In genomic region chr1:181314959-181315358, GRCh38 we compare ENCODE assay signal across 31 cellular contexts.
A peak's percentile ranks its signal among the peaks of the same experiment; 100 is the strongest.
DNase-seq lines count a peak whose midpoint lies in the region; ATAC-seq and TF ChIP-seq lines count a peak whose summit lies in the region.
"Had no signal": no experiment of that assay in that cellular context is flagged by ENCODE, and none has a peak within 500 bp of the region (broad histone marks: within the 10 kb centered on the region; RNA-seq: fewer than 3 reads in every experiment).

No MANE protein-coding gene starts in this region.

- CTCF ChIA-PET in activated CD4-positive, alpha-beta memory T cell treated with anti-CD3 and anti-CD28 coated beads, Interleukin-2, amount 10 ng/mL, durations not matched to agents 7 days and 5 days (lab: Charles Lee): no interaction called here

- H3K9me3 Mint-ChIP-seq in H9 (no peaks in the 10 kb centered on the region; a peak in 1 of 5 replicates), neural crest cell (no peaks in the 10 kb centered on the region)
- H3K9me3 Mint-ChIP-seq in activated naive CD8-positive, alpha-beta T cell treated with anti-CD3 and anti-CD28 coated beads, Interleukin-2, amount 10 ng/mL, durations not matched to agents 7 days and 5 days: no peaks in the 10 kb centered on the region
- no peaks in the 10 kb centered on the region for H3K9me3 Mint-ChIP-seq in activated CD4-positive, alpha-beta memory T cell treated with anti-CD3 and anti-CD28 coated beads, Interleukin-2, amount 10 ng/mL, durations not matched to agents 7 days and 5 days
- H3K9me3 Mint-ChIP-seq: CD8-positive, alpha-beta T cell; IgD-negative memory B cell had no signal

- no peak overlapping the region for H3K27ac Mint-ChIP-seq in H9
- no peak overlapping the region for H3K27ac Mint-ChIP-seq in activated naive CD8-positive, alpha-beta T cell treated with anti-CD3 and anti-CD28 coated beads, Interleukin-2, amount 10 ng/mL, durations not matched to agents 7 days and 5 days
- no peak overlapping the region for H3K27ac Mint-ChIP-seq in neural crest cell (ENCODE audit: unreplicated experiment)
- no peak overlapping the region for H3K27ac Mint-ChIP-seq in activated CD4-positive, alpha-beta memory T cell treated with anti-CD3 and anti-CD28 coated beads, Interleukin-2, amount 10 ng/mL, durations not matched to agents 7 days and 5 days
- H3K27ac Mint-ChIP-seq: activated CD8-positive, alpha-beta T cell treated with anti-CD3 and anti-CD28 coated beads, Interleukin-2, amount 10 ng/mL, durations not matched to agents 7 days and 5 days; activated naive CD8-positive, alpha-beta T cell; B cell; CD8-positive, alpha-beta T cell; IgD-negative memory B cell; naive B cell had no signal

- DNase-seq in NCI-H748 (lab: John Stamatoyannopoulos, UW; ENCODE audit: unreplicated experiment): peak; percentile 52
- no peak for DNase-seq in NCI-H748 treated with DMSO at 0.1 percent for 48 hours (lab: John Stamatoyannopoulos, UW)
- peak; percentile 33 for DNase-seq in H9
- DNase-seq in activated naive CD8-positive, alpha-beta T cell treated with anti-CD3 and anti-CD28 coated beads, Interleukin-2, amount 10 ng/mL, durations not matched to agents 7 days and 5 days: no peak
- no peak for DNase-seq in neural crest cell (ENCODE audit: low read depth, low spot score)
- DNase-seq in activated CD4-positive, alpha-beta memory T cell treated with anti-CD3 and anti-CD28 coated beads, Interleukin-2, amount 10 ng/mL, durations not matched to agents 7 days and 5 days: no peak
- DNase-seq in stimulated activated naive CD4-positive, alpha-beta T cell treated with Interleukin-2 at 50 U/mL for 16 hours (lab: John Stamatoyannopoulos, UW): no peak
- DNase-seq: ACHN; activated CD4-positive, alpha-beta T cell treated with anti-CD3 and anti-CD28 coated beads for 1 hour; activated CD8-positive, alpha-beta T cell treated with anti-CD3 and anti-CD28 coated beads, Interleukin-2, amount 10 ng/mL, durations not matched to agents 7 days and 5 days; CD8-positive, alpha-beta T cell; colonic mucosa; effector CD8-positive, alpha-beta T cell; glutamatergic neuron; midbrain; naive B cell; NCI-H187; NCI-H2171 treated with DMSO at 0.1 percent for 48 hours; Right ventricle myocardium superior; stimulated activated CD4-positive, alpha-beta T cell treated with anti-CD3 and anti-CD28 coated beads, Interleukin-12 subunit alpha, Interleukin-12 subunit beta, amount 100 ng/mL, for 4 hours; stimulated activated CD4-positive, alpha-beta T cell treated with anti-CD3 and anti-CD28 coated beads, Interleukin-2, amount 100 ng/mL, for 48 hours; thyroid gland had no signal

- H3K4me3 Mint-ChIP-seq in H9 (no peak overlapping the region), neural crest cell (peak overlapping the region; percentile 52)
- peak overlapping the region; percentile 13 for H3K4me3 Mint-ChIP-seq in activated naive CD8-positive, alpha-beta T cell treated with anti-CD3 and anti-CD28 coated beads, Interleukin-2, amount 10 ng/mL, durations not matched to agents 7 days and 5 days
- H3K4me3 Mint-ChIP-seq in activated CD4-positive, alpha-beta memory T cell treated with anti-CD3 and anti-CD28 coated beads, Interleukin-2, amount 10 ng/mL, durations not matched to agents 7 days and 5 days: no peak overlapping the region
- H3K4me3 Mint-ChIP-seq: activated CD8-positive, alpha-beta T cell treated with anti-CD3 and anti-CD28 coated beads, Interleukin-2, amount 10 ng/mL, durations not matched to agents 7 days and 5 days; B cell; CD8-positive, alpha-beta T cell; IgD-negative memory B cell; naive B cell had no signal

- no peak for ATAC-seq in activated naive CD8-positive, alpha-beta T cell treated with anti-CD3 and anti-CD28 coated beads, Interleukin-2, amount 10 ng/mL, durations not matched to agents 7 days and 5 days (ENCODE audit: low read depth)
- no peak for ATAC-seq in GM18858 (IDR thresholded peaks at IDR 0.05; ENCODE audit: unreplicated experiment)
- ATAC-seq: activated CD8-positive, alpha-beta T cell treated with anti-CD3 and anti-CD28 coated beads, Interleukin-2, amount 10 ng/mL, durations not matched to agents 7 days and 5 days; CD8-positive, alpha-beta T cell; Panc1; sciatic nerve had no signal

- H2BK20ac ChIP-seq in H9 (ENCODE audit: low read depth, low read length, poor library complexity, severe bottlenecking): no peak overlapping the region

- no CpG with 5 or more reads among the region's 6 CpGs for WGBS in H9 (ENCODE audit: extremely low coverage, insufficient read length, low lambda C conversion rate)

- H3K4me1 Mint-ChIP-seq in H9 (peaks cover 25 to 37% of the 10 kb centered on the region in 2 experiments), neural crest cell (peaks cover 32% of the 10 kb centered on the region)
- peaks cover 24% of the 10 kb centered on the region for H3K4me1 Mint-ChIP-seq in activated naive CD8-positive, alpha-beta T cell treated with anti-CD3 and anti-CD28 coated beads, Interleukin-2, amount 10 ng/mL, durations not matched to agents 7 days and 5 days
- peaks cover 10% of the 10 kb centered on the region for H3K4me1 Mint-ChIP-seq in activated CD4-positive, alpha-beta memory T cell treated with anti-CD3 and anti-CD28 coated beads, Interleukin-2, amount 10 ng/mL, durations not matched to agents 7 days and 5 days
- H3K4me1 Mint-ChIP-seq: B cell had no signal

- no peaks in the 10 kb centered on the region; a peak in 2 of 7 replicates for H3K36me3 Mint-ChIP-seq in H9 (ENCODE audit: insufficient read depth in 1 of 3, low read depth in 3 of 3)
- H3K36me3 Mint-ChIP-seq in activated naive CD8-positive, alpha-beta T cell treated with anti-CD3 and anti-CD28 coated beads, Interleukin-2, amount 10 ng/mL, durations not matched to agents 7 days and 5 days: peaks cover 2% of the 10 kb centered on the region
- no peaks in the 10 kb centered on the region for H3K36me3 Mint-ChIP-seq in neural crest cell (ENCODE audit: low read depth)
- H3K36me3 Mint-ChIP-seq in activated CD4-positive, alpha-beta memory T cell treated with anti-CD3 and anti-CD28 coated beads, Interleukin-2, amount 10 ng/mL, durations not matched to agents 7 days and 5 days (ENCODE audit: low read depth): no peaks in the 10 kb centered on the region
- H3K36me3 Mint-ChIP-seq: activated naive CD8-positive, alpha-beta T cell; CD8-positive, alpha-beta T cell; IgD-negative memory B cell had no signal

- H3K79me2 ChIP-seq in H9 (ENCODE audit: insufficient read depth, low read length): no peaks in the 10 kb centered on the region

- H3K4me2 ChIP-seq in H9 (ENCODE audit: insufficient read depth, insufficient read length, low read length): no peak overlapping the region

- no peaks in the 10 kb centered on the region; the same call in 1 of the 2 replicates for H3K4me1 ChIP-seq in H9 (ENCODE audit: insufficient read depth, low read length)
- H3K4me1 ChIP-seq: ascending aorta, colonic mucosa, prostate gland had no signal

- H3K4ac ChIP-seq in H9 (ENCODE audit: low read depth, low read length): no peak overlapping the region

- POLR2A ChIA-PET in activated naive CD8-positive, alpha-beta T cell treated with anti-CD3 and anti-CD28 coated beads, Interleukin-2, amount 10 ng/mL, durations not matched to agents 7 days and 5 days (lab: Charles Lee): interaction anchor here (0.8 kb wide), 1 partner anchor 82 kb away, joined by 3 read pairs; no protein-coding TSS in a partner anchor
- POLR2A ChIA-PET in activated CD4-positive, alpha-beta memory T cell treated with anti-CD3 and anti-CD28 coated beads, Interleukin-2, amount 10 ng/mL, durations not matched to agents 7 days and 5 days (lab: Charles Lee): no interaction called here

- no peaks in the 10 kb centered on the region for H4K20me1 ChIP-seq in H9 (ENCODE audit: control insufficient read depth, insufficient read depth, insufficient read length)

- H3K56ac ChIP-seq in H9 (ENCODE audit: insufficient read length, low read depth, low read length): no peak overlapping the region

- no peak overlapping the region for H3T11ph ChIP-seq in H9 (ENCODE audit: low read length)

- H2AK5ac ChIP-seq in H9 (ENCODE audit: insufficient read length, low read length): no peak overlapping the region

- no peak overlapping the region for H2BK120ac ChIP-seq in H9 (ENCODE audit: low read depth, low read length, poor library complexity, severe bottlenecking)

- H3K27ac ChIP-seq in H9 (ENCODE audit: insufficient read length, low read depth, low read length): no peak overlapping the region
- H3K27ac ChIP-seq: ascending aorta, colonic mucosa, prostate gland, thyroid gland, vagina had no signal

- no peak overlapping the region for H4K8ac ChIP-seq in H9 (replicated peaks; ENCODE audit: insufficient read length, low read depth, low read length)

- no peak overlapping the region for H2BK15ac ChIP-seq in H9 (ENCODE audit: low read depth, low read length)

- no peak overlapping the region for H3K18ac ChIP-seq in H9 (ENCODE audit: insufficient read length, low read depth, low read length)

- H4K5ac ChIP-seq in H9 (ENCODE audit: insufficient read length, low read depth, low read length): no peak overlapping the region

- H3K27me3 Mint-ChIP-seq in H9 (ENCODE audit: low read depth) (peaks cover 81% of the 10 kb centered on the region), neural crest cell (ENCODE audit: low read depth) (peaks cover 80% of the 10 kb centered on the region)
- H3K27me3 Mint-ChIP-seq in activated naive CD8-positive, alpha-beta T cell treated with anti-CD3 and anti-CD28 coated beads, Interleukin-2, amount 10 ng/mL, durations not matched to agents 7 days and 5 days: peaks cover 71% of the 10 kb centered on the region
- H3K27me3 Mint-ChIP-seq in activated CD4-positive, alpha-beta memory T cell treated with anti-CD3 and anti-CD28 coated beads, Interleukin-2, amount 10 ng/mL, durations not matched to agents 7 days and 5 days: peaks cover 68% of the 10 kb centered on the region

- H2AFZ ChIP-seq in H9 (ENCODE audit: low read length): no peak overlapping the region

- no peaks in the 10 kb centered on the region for H3K79me1 ChIP-seq in H9 (ENCODE audit: insufficient read depth, low read depth, low read length, poor library complexity, severe bottlenecking)

- H3K23me2 ChIP-seq in H9 (ENCODE audit: insufficient read length, low read depth, low read length, poor library complexity, severe bottlenecking): peaks cover 11% of the 10 kb centered on the region

- H3K9ac ChIP-seq in H9 (ENCODE audit: extremely low read depth, insufficient read length, low read length): no peak overlapping the region

- no peak overlapping the region for H3K14ac ChIP-seq in H9 (ENCODE audit: insufficient read depth, low read length)

- H2BK5ac ChIP-seq in H9 (ENCODE audit: insufficient read length, low read length): no peak overlapping the region

- no peak overlapping the region for H4K91ac ChIP-seq in H9 (ENCODE audit: insufficient read length, low read depth, low read length)

- H2BK12ac ChIP-seq in H9 (ENCODE audit: insufficient read length, low read depth, low read length): no peak overlapping the region

- no peak overlapping the region for H3K23ac ChIP-seq in H9 (ENCODE audit: insufficient read length, low read depth, low read length)

- TF ChIP-seq CTCF in H9 (conservative IDR thresholded peaks at IDR 0.05): no peak
- TF ChIP-seq CTCF in neural crest cell (conservative IDR thresholded peaks at IDR 0.05): no peak

- peaks cover 39% of the 10 kb centered on the region for H3K27me3 ChIP-seq in H9 (ENCODE audit: insufficient read depth, low read length)
- H3K27me3 ChIP-seq: ascending aorta had no signal

- no peaks in the 10 kb centered on the region for H3K9me3 ChIP-seq in H9 (ENCODE audit: control insufficient read depth, low read depth, low read length)
- H3K9me3 ChIP-seq: ascending aorta, colonic mucosa, prostate gland, thyroid gland, vagina had no signal

Comparison
In these comparisons a context has a peak if more than half of its experiments do, and no peak if none do; other contexts are left out.
1. DNase-seq: peak in NCI-H748 (single experiment) and H9 (single experiment); none in NCI-H748 treated with DMSO at 0.1 percent for 48 hours (single experiment), activated naive CD8-positive, alpha-beta T cell treated with anti-CD3 and anti-CD28 coated beads, Interleukin-2, amount 10 ng/mL, durations not matched to agents 7 days and 5 days (single experiment), neural crest cell (single experiment), activated CD4-positive, alpha-beta memory T cell treated with anti-CD3 and anti-CD28 coated beads, Interleukin-2, amount 10 ng/mL, durations not matched to agents 7 days and 5 days (single experiment) and stimulated activated naive CD4-positive, alpha-beta T cell treated with Interleukin-2 at 50 U/mL for 16 hours (single experiment).
2. H3K4me3 Mint-ChIP-seq: peak in activated naive CD8-positive, alpha-beta T cell treated with anti-CD3 and anti-CD28 coated beads, Interleukin-2, amount 10 ng/mL, durations not matched to agents 7 days and 5 days (single experiment) and neural crest cell (single experiment); none in H9 (0 of 2) and activated CD4-positive, alpha-beta memory T cell treated with anti-CD3 and anti-CD28 coated beads, Interleukin-2, amount 10 ng/mL, durations not matched to agents 7 days and 5 days (single experiment).